9 cellular contexts compared by ENCODE assay signal in genomic region chr19:11565657-11566117, GRCh38. TPM values are rescaled to one million over a fixed set of nuclear protein-coding genes. Genes with fewer than 3 reads are reported as not detected.
DNase-seq lines count a peak whose midpoint lies in the region; ATAC-seq, FAIRE-seq and TF ChIP-seq lines count a peak whose summit lies in the region.
"Not testable (repeated sequence)": the region's sequence is repeated elsewhere in the genome, so short reads cannot be mapped to it uniquely, and the experiment has no call there.
"Had no signal": no experiment of that assay in that cellular context is flagged by ENCODE, and none has a peak within 500 bp of the region (broad histone marks: within the 10 kb centered on the region; RNA-seq: fewer than 3 reads in every experiment).

No MANE protein-coding gene starts in this region.

- not testable (repeated sequence) for TF ChIP-seq EP300 in GM12878 (IDR thresholded peaks at IDR 0.05; ENCODE audit: borderline replicate concordance in 1 of 2, control insufficient read depth in 1 of 2, low read depth in 2 of 2, low read length in 2 of 2)

- H3K36me3 Mint-ChIP-seq in CD14-positive monocyte, memory B cell: not testable (repeated sequence)
- peaks cover 10 to 31% of the 10 kb centered on the region in 2 donors for H3K36me3 Mint-ChIP-seq in stimulated activated naive B cell treated with anti-CD40 and anti-IgM and Interleukin-4, amounts not matched to agents 10 μg/mL and 1 μg/mL and 100 μg/mL, for 72 hours

- not testable (repeated sequence) for H3K4me3 ChIP-seq in HEK293 (ENCODE audit: low read depth, low read length); OCI-LY7 (ENCODE audit: low read depth, low read length, poor library complexity, severe bottlenecking); GM12878

- in situ Hi-C loops in GM12878 (cut with MboI) = not testable (repeated sequence)

- ATAC-seq in GM12878; memory B cell (ENCODE audit: low read depth); stimulated activated naive B cell treated with anti-CD40 and anti-IgM and Interleukin-4, amounts not matched to agents 10 μg/mL and 1 μg/mL and 100 μg/mL, for 72 hours (replicated peaks): not testable (repeated sequence)

- H3K36me3 ChIP-seq in HEK293 (ENCODE audit: control insufficient read depth in 2 of 2, insufficient read depth in 1 of 2, low read length in 2 of 2); OCI-LY7 (ENCODE audit: insufficient read depth, low read length); GM12878 (ENCODE audit: control insufficient read depth in 2 of 2, insufficient read depth in 2 of 2, low read length in 1 of 2): not testable (repeated sequence)

- peak; percentile 58 for DNase-seq in CD14-positive monocyte (ENCODE audit: low spot score)
- not testable (repeated sequence) for DNase-seq in OCI-LY7 (ENCODE audit: low spot score); GM12878 (ENCODE audit: low read depth, low spot score); memory B cell (ENCODE audit: low spot score in 2 of 2); stimulated activated naive B cell treated with anti-CD40 and anti-IgM and Interleukin-4, amounts not matched to agents 10 μg/mL and 1 μg/mL and 100 μg/mL, for 72 hours

- not testable (repeated sequence) for H4K20me1 ChIP-seq in OCI-LY7 (ENCODE audit: insufficient read depth, low read length); GM12878 (ENCODE audit: control insufficient read depth, insufficient read depth)

- not testable (repeated sequence) for BruUV-seq in OCI-LY7 (replicated peaks; lab: Mats Ljungman, UMichigan); GM12878 (replicated peaks; lab: Mats Ljungman, UMichigan)

- not testable (repeated sequence) for TF ChIP-seq RAD21 in GM12878 (IDR thresholded peaks at IDR 0.05; ENCODE audit: insufficient read depth, low read depth, low read length)

- H3K79me2 ChIP-seq in OCI-LY7 (ENCODE audit: insufficient read depth, low read depth, low read length); GM12878 (ENCODE audit: control insufficient read depth, insufficient read depth, low read length): not testable (repeated sequence)

- WGBS in GM12878 (ENCODE audit: insufficient coverage, insufficient replicate concordance, low lambda C conversion rate, missing lambda C conversion rate) = 98% methylated on average over 5 of the region's 6 CpGs

- H3K27me3 ChIP-seq in GM12878 (replicated peaks in 1 of 2; ENCODE audit: control insufficient read depth in 2 of 2, insufficient read depth in 2 of 2, low read length in 1 of 2) = not testable (repeated sequence)

- H3K4me1 Mint-ChIP-seq in CD14-positive monocyte = peaks cover 62% of the 10 kb centered on the region
- H3K4me1 Mint-ChIP-seq in memory B cell = peaks cover 40% of the 10 kb centered on the region
- H3K4me1 Mint-ChIP-seq in stimulated activated naive B cell treated with anti-CD40 and anti-IgM and Interleukin-4, amounts not matched to agents 10 μg/mL and 1 μg/mL and 100 μg/mL, for 72 hours = peaks cover 38 to 75% of the 10 kb centered on the region in 2 donors

- peak overlapping the region; percentile 40 for H3K4me2 ChIP-seq in OCI-LY7 (ENCODE audit: low read length)
- H3K4me2 ChIP-seq in GM12878 (ENCODE audit: control insufficient read depth, insufficient read depth) = not testable (repeated sequence)

- not testable (repeated sequence) for H3K9me3 Mint-ChIP-seq in CD14-positive monocyte; memory B cell; stimulated activated naive B cell treated with anti-CD40 and anti-IgM and Interleukin-4, amounts not matched to agents 10 μg/mL and 1 μg/mL and 100 μg/mL, for 72 hours

- intact Hi-C loops in CD14-positive monocyte (cut with micrococcal nuclease) (loop anchor here in 1 of 2 donors (10.0 kb wide), 3 partner anchors 241 to 1141 kb away; partner anchors contain the start of genes PDE4A and TSPAN16), GM12878 (cut with micrococcal nuclease; ENCODE audit: unreplicated experiment) (loop anchor here (10.0 kb wide), 2 partner anchors 359 to 691 kb away; partner anchors contain the start of genes CARM1 and ZNF700)
- intact Hi-C loops in OCI-LY7 (cut with micrococcal nuclease; ENCODE audit: unreplicated experiment) = not testable (repeated sequence)

- not testable (repeated sequence) for TF ChIP-seq CTCF in CD14-positive monocyte (IDR thresholded peaks at IDR 0.05); HEK293 (tag by site-specific recombination; IDR thresholded peaks at IDR 0.05); OCI-LY7 (conservative IDR thresholded peaks at IDR 0.05; ENCODE audit: low read length); GM12878 (IDR thresholded peaks at IDR 0.05 in 2 of 3, conservative IDR thresholded peaks at IDR 0.05 in 1 of 3; ENCODE audit: control insufficient read depth in 2 of 3, extremely low read depth in 1 of 3, insufficient read depth in 1 of 3, low read depth in 3 of 3, low read length in 3 of 3)

- not testable (repeated sequence) for H3K9me2 ChIP-seq in OCI-LY7 (ENCODE audit: insufficient read depth, low read length)

- POLR2A ChIA-PET in HEK293 (lab: Yijun Ruan, JAX); OCI-LY7 (lab: Charles Lee): not testable (repeated sequence)
- POLR2A ChIA-PET in GM12878 (lab: Charles Lee) = interaction anchor here (1.0 kb wide), 1 partner anchor 17 kb away, joined by 4 read pairs; no protein-coding TSS in a partner anchor

- RAD21 ChIA-PET in GM12878 (lab: Charles Lee; ENCODE audit: unreplicated experiment) = interaction anchor here (0.9 kb wide), 1 partner anchor 15 kb away, joined by 4 read pairs; no protein-coding TSS in a partner anchor

- H3K9ac ChIP-seq in GM12878 (ENCODE audit: control insufficient read depth, insufficient read depth, low read length) = not testable (repeated sequence)

- not testable (repeated sequence) for H3K27me3 Mint-ChIP-seq in CD14-positive monocyte (ENCODE audit: low read depth in 3 of 3); memory B cell; stimulated activated naive B cell treated with anti-CD40 and anti-IgM and Interleukin-4, amounts not matched to agents 10 μg/mL and 1 μg/mL and 100 μg/mL, for 72 hours

- not testable (repeated sequence) for H3K4me3 Mint-ChIP-seq in CD14-positive monocyte, memory B cell
- peak overlapping the region; percentile 82 to 91 for H3K4me3 Mint-ChIP-seq in stimulated activated naive B cell treated with anti-CD40 and anti-IgM and Interleukin-4, amounts not matched to agents 10 μg/mL and 1 μg/mL and 100 μg/mL, for 72 hours

- not testable (repeated sequence) for FAIRE-seq in GM12878 (lab: Jason Lieb, UNC)

- H3K9me3 ChIP-seq in HEK293 (ENCODE audit: control insufficient read depth, insufficient read depth, low read depth, low read length); OCI-LY7 (ENCODE audit: low read length); GM12878 (replicated peaks; ENCODE audit: control insufficient read depth, insufficient read depth, low read length): not testable (repeated sequence)

- not testable (repeated sequence) for H3K27ac ChIP-seq in HEK293 (ENCODE audit: extremely low read depth, low read depth, low read length)
- H3K27ac ChIP-seq in OCI-LY7 (ENCODE audit: low read depth, low read length, poor library complexity, severe bottlenecking) (peak overlapping the region; percentile 68), GM12878 (ENCODE audit: control insufficient read depth, insufficient read depth) (peak overlapping the region; percentile 47; the same call in 1 of the 2 replicates)

- SMC1A ChIA-PET in GM12878 (lab: Charles Lee; ENCODE audit: uncharacterized antibody, unreplicated experiment) = interaction anchor here (0.9 kb wide), 1 partner anchor 18 kb away, joined by 4 read pairs; no protein-coding TSS in a partner anchor

- H3K4me1 ChIP-seq in HEK293 (ENCODE audit: control insufficient read depth, insufficient read depth, low read length) = not testable (repeated sequence)
- peaks cover 72% of the 10 kb centered on the region for H3K4me1 ChIP-seq in OCI-LY7 (ENCODE audit: insufficient read depth, low read length, poor library complexity, severe bottlenecking)
- H3K4me1 ChIP-seq in GM12878 (ENCODE audit: control insufficient read depth, insufficient read depth, low read length) = peaks cover 29% of the 10 kb centered on the region

- CTCF ChIA-PET in HEK293 (lab: Yijun Ruan, JAX) (interaction anchor here (0.6 kb wide), 1 partner anchor 19 kb away, joined by 3 read pairs; no protein-coding TSS in a partner anchor), GM12878 (lab: Yijun Ruan, JAX) (interaction anchor here (5.8 kb wide), 1 partner anchor 15 kb away, joined by 47 read pairs; no protein-coding TSS in a partner anchor)
- CTCF ChIA-PET in OCI-LY7 (lab: Charles Lee; ENCODE audit: unreplicated experiment) = not testable (repeated sequence)

- not testable (repeated sequence) for TF ChIP-seq POLR2A in GM12878 (IDR thresholded peaks at IDR 0.05; ENCODE audit: low read depth, low read length)

- 0 out of 2 replicates have a peak overlapping the region, but pooled peaks have one; percentile 33 for H2AFZ ChIP-seq in OCI-LY7 (ENCODE audit: low read length)
- not testable (repeated sequence) for H2AFZ ChIP-seq in GM12878 (ENCODE audit: control insufficient read depth, low read depth, low read length)

- H3K27ac Mint-ChIP-seq in CD14-positive monocyte (peak overlapping the region in 5 of 7 donors; percentile 3 to 77 (median 45)), memory B cell (peak overlapping the region; percentile 87)
- H3K27ac Mint-ChIP-seq in stimulated activated naive B cell treated with anti-CD40 and anti-IgM and Interleukin-4, amounts not matched to agents 10 μg/mL and 1 μg/mL and 100 μg/mL, for 72 hours = peak overlapping the region; percentile 99

RNA-seq across cellular contexts. Expression of gene ELOF1, which starts 6.7 kb away (rescaled TPM):
- 10 to 100 TPM; 77.5 to 95.5 TPM for polyA plus RNA-seq in CD14-positive monocyte
- total RNA-seq in OCI-LY7 (2014; rRNA removed; shearing (Covaris generic)) = 48.9 and 60.5 TPM in 2 replicates
- total RNA-seq in OCI-LY7 (2022) = 69.0 and 73.2 TPM in 2 replicates
- 15.3 and 21.9 TPM in 2 replicates for total RNA-seq in GM12878 (2013; cell fraction: nucleolus; rRNA removed)
- total RNA-seq in GM12878 (2014; rRNA removed) = 75.7 and 81.2 TPM in 2 replicates
- 89.0 and 98.0 TPM in 2 replicates for total RNA-seq in GM12878 (2014; rRNA removed; fragmentation: Illumina TruSeq; extraction: Trizol)
- 85.1 and 88.2 TPM in 2 replicates for total RNA-seq in GM12878 (2021)
- 27.8 TPM for polyA plus RNA-seq in GM12878 (2011; ENCODE audit: low read depth)
- 24.6 and 37.9 TPM in 2 replicates for polyA plus RNA-seq in GM12878 (2011; rRNA removed)
- 95.7 and 121 TPM in 2 replicates for polyA plus RNA-seq in GM12878 (2011; cell fraction: cytosol; rRNA removed)
- 54.4 and 68.3 TPM in 2 replicates for polyA plus RNA-seq in GM12878 (2011; cell fraction: nucleus; rRNA removed)
- 68.6 and 69.1 TPM in 2 replicates for polyA plus RNA-seq in GM12878 (2012)
- polyA plus RNA-seq in GM12878 (2014; fragmentation: Illumina TruSeq; extraction: Trizol) = 56.3 and 97.7 TPM in 2 replicates
- 10 to 100 TPM; 11.7 to 28.6 TPM for polyA plus RNA-seq in GM12878 (2014; fragmentation: Nextera tagmentation; extraction: Ambion mirVana)
- 106 and 127 TPM in 2 replicates for polyA plus RNA-seq in GM12878 (2014; rRNA removed)
- 100 to 1,000 TPM; 118 to 124 TPM for polyA plus RNA-seq in GM12878 (2016; fragmentation: Nextera tagmentation; extraction: Ambion mirVana)
- 28.5 and 59.0 TPM in 2 replicates for polyA minus RNA-seq in GM12878 (2011; rRNA and poly(A)+ RNA removed)
- 21.9 and 29.0 TPM in 2 replicates for polyA minus RNA-seq in GM12878 (2011; cell fraction: cytosol; rRNA and poly(A)+ RNA removed)
- polyA minus RNA-seq in GM12878 (2011; cell fraction: nucleus; rRNA and poly(A)+ RNA removed) = 14.0 and 29.9 TPM in 2 replicates

RNA-seq across cellular contexts. Expression of gene ACP5, which starts 11.8 kb away (rescaled TPM):
- polyA plus RNA-seq in CD14-positive monocyte (10 to 100 TPM; 20.1 to 31.2 TPM), GM12878 (2011; rRNA removed) (3.5 and 5.5 TPM in 2 replicates), GM12878 (2014; fragmentation: Illumina TruSeq; extraction: Trizol) (30.4 and 37.6 TPM in 2 replicates), GM12878 (2014; fragmentation: Nextera tagmentation; extraction: Ambion mirVana) (1 to 10 TPM; 1.0 to 2.2 TPM), GM12878 (2014; rRNA removed) (73.4 and 78.1 TPM in 2 replicates), GM12878 (2016; fragmentation: Nextera tagmentation; extraction: Ambion mirVana) (10 to 100 TPM; 35.9 to 36.0 TPM)
- total RNA-seq in OCI-LY7 (2014; rRNA removed; shearing (Covaris generic)) = 13.3 and 21.6 TPM in 2 replicates
- total RNA-seq in OCI-LY7 (2022) (16.3 and 17.4 TPM in 2 replicates), GM12878 (2014; rRNA removed) (70.0 TPM in 2 replicates), GM12878 (2014; rRNA removed; fragmentation: Illumina TruSeq; extraction: Trizol) (31.7 and 38.3 TPM in 2 replicates), GM12878 (2021) (43.6 and 46.9 TPM in 2 replicates)
- total RNA-seq in GM12878 (2013; cell fraction: nucleolus; rRNA removed) = 91.9 and 97.0 TPM in 2 replicates
- polyA plus RNA-seq in GM12878 (2011; ENCODE audit: low read depth) = 31.6 TPM
- polyA plus RNA-seq in GM12878 (2011; cell fraction: cytosol; rRNA removed) = 6.6 and 9.2 TPM in 2 replicates
- 6.7 and 9.2 TPM in 2 replicates for polyA plus RNA-seq in GM12878 (2011; cell fraction: nucleus; rRNA removed)
- 75.9 and 86.6 TPM in 2 replicates for polyA plus RNA-seq in GM12878 (2012)
- 2.0 and 5.2 TPM in 2 replicates for polyA minus RNA-seq in GM12878 (2011; rRNA and poly(A)+ RNA removed)
- 0.94 and 1.4 TPM in 2 replicates for polyA minus RNA-seq in GM12878 (2011; cell fraction: cytosol; rRNA and poly(A)+ RNA removed)
- 0.57 and 0.73 TPM in 2 replicates for polyA minus RNA-seq in GM12878 (2011; cell fraction: nucleus; rRNA and poly(A)+ RNA removed)
- total RNA-seq: G401 had no signal

RNA-seq across cellular contexts. Expression of gene CNN1, which starts 27.0 kb away (rescaled TPM):
- polyA plus RNA-seq in CD14-positive monocyte (not detected), GM12878 (2011; rRNA removed) (0.15 and 0.19 TPM in 2 replicates), GM12878 (2014; fragmentation: Illumina TruSeq; extraction: Trizol) (0.19 TPM in 1 of 2 replicates, not detected in the other), GM12878 (2014; fragmentation: Nextera tagmentation; extraction: Ambion mirVana) (under 1 TPM; 0.03 to 0.04 TPM), GM12878 (2014; rRNA removed) (0.22 and 0.55 TPM in 2 replicates), GM12878 (2016; fragmentation: Nextera tagmentation; extraction: Ambion mirVana) (under 1 TPM in 1 of 2 experiments, not detected in 1; 0.58 TPM)
- total RNA-seq in OCI-LY7 (2014; rRNA removed; shearing (Covaris generic)) = not detected in 2 replicates
- total RNA-seq in OCI-LY7 (2022) (not detected in 2 replicates), GM12878 (2014; rRNA removed) (0.40 and 0.71 TPM in 2 replicates), GM12878 (2014; rRNA removed; fragmentation: Illumina TruSeq; extraction: Trizol) (0.31 and 0.46 TPM in 2 replicates), GM12878 (2021) (0.44 and 0.48 TPM in 2 replicates)
- 0.40 TPM in 1 of 2 replicates, not detected in the other for total RNA-seq in GM12878 (2013; cell fraction: nucleolus; rRNA removed)
- polyA plus RNA-seq in GM12878 (2011; ENCODE audit: low read depth) = 0.25 TPM
- polyA plus RNA-seq in GM12878 (2011; cell fraction: cytosol; rRNA removed) = 0.12 and 0.16 TPM in 2 replicates
- not detected in 2 replicates for polyA plus RNA-seq in GM12878 (2011; cell fraction: nucleus; rRNA removed)
- 0.20 and 0.55 TPM in 2 replicates for polyA plus RNA-seq in GM12878 (2012)
- polyA minus RNA-seq in GM12878 (2011; rRNA and poly(A)+ RNA removed) = 0.82 TPM in 1 of 2 replicates, not detected in the other
- not detected in 2 replicates for polyA minus RNA-seq in GM12878 (2011; cell fraction: cytosol; rRNA and poly(A)+ RNA removed)
- polyA minus RNA-seq in GM12878 (2011; cell fraction: nucleus; rRNA and poly(A)+ RNA removed) = not detected in 2 replicates
- total RNA-seq: CD4-positive, CD25-positive, alpha-beta regulatory T cell; CD8-positive, alpha-beta T cell had no signal
- polyA plus RNA-seq: CD4-positive, CD25-positive, alpha-beta regulatory T cell had no signal

RNA-seq across cellular contexts. Expression of gene ZNF627, which starts 31.6 kb away (rescaled TPM):
- polyA plus RNA-seq in CD14-positive monocyte (1 to 10 TPM; 3.4 to 3.7 TPM), GM12878 (2011; rRNA removed) (13.7 and 19.8 TPM in 2 replicates), GM12878 (2014; fragmentation: Illumina TruSeq; extraction: Trizol) (10.6 and 11.4 TPM in 2 replicates), GM12878 (2014; fragmentation: Nextera tagmentation; extraction: Ambion mirVana) (1 to 10 TPM; 5.1 to 5.4 TPM), GM12878 (2014; rRNA removed) (4.8 and 6.3 TPM in 2 replicates), GM12878 (2016; fragmentation: Nextera tagmentation; extraction: Ambion mirVana) (10 to 100 TPM in 1 of 2 experiments, 1 to 10 TPM in 1; 9.4 to 10.5 TPM)
- 8.0 and 11.0 TPM in 2 replicates for total RNA-seq in OCI-LY7 (2014; rRNA removed; shearing (Covaris generic))
- total RNA-seq in OCI-LY7 (2022) (16.0 and 16.8 TPM in 2 replicates), GM12878 (2014; rRNA removed) (10.9 and 12.5 TPM in 2 replicates), GM12878 (2014; rRNA removed; fragmentation: Illumina TruSeq; extraction: Trizol) (13.6 and 14.1 TPM in 2 replicates), GM12878 (2021) (9.8 and 10.3 TPM in 2 replicates)
- 33.2 and 33.4 TPM in 2 replicates for total RNA-seq in GM12878 (2013; cell fraction: nucleolus; rRNA removed)
- polyA plus RNA-seq in GM12878 (2011; ENCODE audit: low read depth) = 5.9 TPM
- polyA plus RNA-seq in GM12878 (2011; cell fraction: cytosol; rRNA removed) = 6.4 and 8.5 TPM in 2 replicates
- 7.1 and 8.5 TPM in 2 replicates for polyA plus RNA-seq in GM12878 (2011; cell fraction: nucleus; rRNA removed)
- polyA plus RNA-seq in GM12878 (2012) = 5.8 and 8.1 TPM in 2 replicates
- polyA minus RNA-seq in GM12878 (2011; rRNA and poly(A)+ RNA removed) = 18.2 and 18.7 TPM in 2 replicates
- polyA minus RNA-seq in GM12878 (2011; cell fraction: cytosol; rRNA and poly(A)+ RNA removed) = 4.8 and 10.2 TPM in 2 replicates
- polyA minus RNA-seq in GM12878 (2011; cell fraction: nucleus; rRNA and poly(A)+ RNA removed) = 3.7 and 5.0 TPM in 2 replicates

RNA-seq across cellular contexts. Expression of gene ECSIT, which starts 36.8 kb away (rescaled TPM):
- polyA plus RNA-seq in CD14-positive monocyte (10 to 100 TPM; 26.4 to 28.3 TPM), GM12878 (2011; rRNA removed) (23.9 and 46.7 TPM in 2 replicates), GM12878 (2014; fragmentation: Illumina TruSeq; extraction: Trizol) (5.7 and 24.0 TPM in 2 replicates), GM12878 (2014; fragmentation: Nextera tagmentation; extraction: Ambion mirVana) (1 to 10 TPM; 1.0 to 4.9 TPM), GM12878 (2014; rRNA removed) (40.3 and 50.2 TPM in 2 replicates), GM12878 (2016; fragmentation: Nextera tagmentation; extraction: Ambion mirVana) (10 to 100 TPM; 42.3 to 43.6 TPM)
- total RNA-seq in OCI-LY7 (2014; rRNA removed; shearing (Covaris generic)) = 40.6 and 52.4 TPM in 2 replicates
- total RNA-seq in OCI-LY7 (2022) (59.3 and 59.5 TPM in 2 replicates), GM12878 (2014; rRNA removed) (56.8 and 59.6 TPM in 2 replicates), GM12878 (2014; rRNA removed; fragmentation: Illumina TruSeq; extraction: Trizol) (20.0 and 24.0 TPM in 2 replicates), GM12878 (2021) (52.7 and 54.6 TPM in 2 replicates)
- 19.2 and 23.6 TPM in 2 replicates for total RNA-seq in GM12878 (2013; cell fraction: nucleolus; rRNA removed)
- 13.4 TPM for polyA plus RNA-seq in GM12878 (2011; ENCODE audit: low read depth)
- 81.8 and 91.6 TPM in 2 replicates for polyA plus RNA-seq in GM12878 (2011; cell fraction: cytosol; rRNA removed)
- polyA plus RNA-seq in GM12878 (2011; cell fraction: nucleus; rRNA removed) = 67.1 and 69.0 TPM in 2 replicates
- polyA plus RNA-seq in GM12878 (2012) = 30.1 and 30.5 TPM in 2 replicates
- polyA minus RNA-seq in GM12878 (2011; rRNA and poly(A)+ RNA removed) = 75.5 and 94.3 TPM in 2 replicates
- 30.3 and 35.7 TPM in 2 replicates for polyA minus RNA-seq in GM12878 (2011; cell fraction: cytosol; rRNA and poly(A)+ RNA removed)
- polyA minus RNA-seq in GM12878 (2011; cell fraction: nucleus; rRNA and poly(A)+ RNA removed) = 10.9 and 16.4 TPM in 2 replicates

Comparison
In these comparisons a context has a peak if more than half of its experiments do, and no peak if none do; other contexts are left out.
1. H3K27ac Mint-ChIP-seq: peak in every context shown above with its lines; median percentile 99 in stimulated activated naive B cell treated with anti-CD40 and anti-IgM and Interleukin-4, amounts not matched to agents 10 μg/mL and 1 μg/mL and 100 μg/mL, for 72 hours; 87 in memory B cell; 45 in CD14-positive monocyte.